ENCODE assay signal across 17 cellular contexts in genomic region chr11:88246680-88247079, GRCh38.
DNase-seq lines count a peak whose midpoint lies in the region; ATAC-seq, FAIRE-seq and TF ChIP-seq lines count a peak whose summit lies in the region.
"Had no signal": no experiment of that assay in that cellular context is flagged by ENCODE, and none has a peak within 500 bp of the region (broad histone marks: within the 10 kb centered on the region; RNA-seq: fewer than 3 reads in every experiment).

No MANE protein-coding gene starts in this region.

- no peaks in the 10 kb centered on the region for H3K27me3 ChIP-seq in brain microvascular endothelial cell (replicated peaks)
- H3K27me3 ChIP-seq: gastroesophageal sphincter had no signal

- H3K4me3 ChIP-seq in brain microvascular endothelial cell (ENCODE audit: low read depth, low read length): no peak overlapping the region
- H3K4me3 ChIP-seq: gastroesophageal sphincter, HAP-1 had no signal

- in situ Hi-C loops in brain microvascular endothelial cell (cut with HindIII; ENCODE audit: low pct_ligation_motif_present, low sequenced_read_pairs): no loop called here

- peak; percentile 35 for DNase-seq in AG08396 (ENCODE audit: low spot score)
- DNase-seq in LHCN-M2 (ENCODE audit: low read depth): peak; percentile 48
- DNase-seq in brain microvascular endothelial cell: peak; percentile 57
- DNase-seq in iris pigment epithelial cell (ENCODE audit: low read depth): peak; percentile 79
- no peak for DNase-seq in NCI-H1417 (lab: John Stamatoyannopoulos, UW)
- no peak for DNase-seq in RCC 7860 (ENCODE audit: low spot score)
- DNase-seq: cortex of kidney; immature natural killer cell; Kasumi-1; midbrain; NCI-H1930; NCI-H526; stimulated activated naive CD8-positive, alpha-beta T cell treated with anti-CD3 and anti-CD28 coated beads, Interleukin-15, amount 100 ng/mL, for 72 hours had no signal

- no peak for FAIRE-seq in RCC 7860 (lab: Jason Lieb, UNC)

- H3K36me3 ChIP-seq in brain microvascular endothelial cell (replicated peaks): no peaks in the 10 kb centered on the region
- H3K36me3 ChIP-seq: gastroesophageal sphincter, HAP-1 had no signal

- H3K27ac ChIP-seq in brain microvascular endothelial cell: no peak overlapping the region
- H3K27ac ChIP-seq: gastroesophageal sphincter had no signal

- no peak for TF ChIP-seq CTCF in brain microvascular endothelial cell (IDR thresholded peaks at IDR 0.05; ENCODE audit: low read depth, low read length, missing control alignments)

- no peak for ATAC-seq in HG03342 (IDR thresholded peaks at IDR 0.05; ENCODE audit: unreplicated experiment)
- ATAC-seq in HG02870 (IDR thresholded peaks at IDR 0.05; ENCODE audit: unreplicated experiment): no peak
- ATAC-seq: gastroesophageal sphincter; stimulated activated naive CD8-positive, alpha-beta T cell treated with anti-CD3 and anti-CD28 coated beads, Interleukin-15, amount 100 ng/mL, for 72 hours had no signal

Comparison
In these comparisons a context has a peak if more than half of its experiments do, and no peak if none do; other contexts are left out.
1. DNase-seq: peak in AG08396 (single experiment), LHCN-M2 (single experiment), brain microvascular endothelial cell (single experiment) and iris pigment epithelial cell (single experiment); none in NCI-H1417 (0 of 3) and RCC 7860 (single experiment).